ENCODE assay signal across 9 cellular contexts in genomic region chr16:81808933-81809480, GRCh38. TPM values are rescaled to one million over a fixed set of nuclear protein-coding genes. Genes with fewer than 3 reads are reported as not detected.
A peak's percentile ranks its signal among the peaks of the same experiment; 100 is the strongest.
DNase-seq lines count a peak whose midpoint lies in the region; ATAC-seq and TF ChIP-seq lines count a peak whose summit lies in the region.
"Had no signal": no experiment of that assay in that cellular context is flagged by ENCODE, and none has a peak within 500 bp of the region (broad histone marks: within the 10 kb centered on the region; RNA-seq: fewer than 3 reads in every experiment).

No MANE protein-coding gene starts in this region.

- H3K4me2 ChIP-seq in PC-3 (ENCODE audit: low read length): no peak overlapping the region

- intact Hi-C loops in PC-3 (cut with micrococcal nuclease): no loop called here

- no peak overlapping the region for H3K4me3 Mint-ChIP-seq in activated CD8-positive, alpha-beta memory T cell treated with anti-CD3 and anti-CD28 coated beads, Interleukin-2, amount 10 ng/mL, durations not matched to agents 7 days and 5 days
- no peak overlapping the region for H3K4me3 Mint-ChIP-seq in stimulated activated naive CD8-positive, alpha-beta T cell treated with anti-CD3 and anti-CD28 coated beads, Interleukin-15, Interleukin-2, amounts not matched to agents 100 ng/mL and 50 ng/mL, for 24 hours

- no peaks in the 10 kb centered on the region for H3K9me3 Mint-ChIP-seq in activated CD8-positive, alpha-beta memory T cell treated with anti-CD3 and anti-CD28 coated beads, Interleukin-2, amount 10 ng/mL, durations not matched to agents 7 days and 5 days (ENCODE audit: low read depth)
- H3K9me3 Mint-ChIP-seq in stimulated activated naive CD8-positive, alpha-beta T cell treated with anti-CD3 and anti-CD28 coated beads, Interleukin-15, Interleukin-2, amounts not matched to agents 100 ng/mL and 50 ng/mL, for 24 hours: no peaks in the 10 kb centered on the region

- H3K4me1 ChIP-seq in PC-3 (ENCODE audit: insufficient read depth, low read length): no peaks in the 10 kb centered on the region

- H3K79me2 ChIP-seq in PC-3 (ENCODE audit: low read length): no peaks in the 10 kb centered on the region

- H4K20me1 ChIP-seq in PC-3 (ENCODE audit: low read length): no peaks in the 10 kb centered on the region

- TF ChIP-seq CTCF in PC-3 (conservative IDR thresholded peaks at IDR 0.05; ENCODE audit: low read depth, low read length): no peak

- H2AFZ ChIP-seq in PC-3 (ENCODE audit: low read length): no peak overlapping the region

- no peaks in the 10 kb centered on the region for H3K9me2 ChIP-seq in PC-3 (replicated peaks; ENCODE audit: low read length)

- H3K9ac ChIP-seq in PC-3 (ENCODE audit: low read length): no peak overlapping the region

- CTCF ChIA-PET in activated CD8-positive, alpha-beta memory T cell treated with anti-CD3 and anti-CD28 coated beads, Interleukin-2, amount 10 ng/mL, durations not matched to agents 7 days and 5 days (lab: Charles Lee): interaction anchor here (0.7 to 2.5 kb wide), 8 partner anchors 9 to 78 kb away, joined by 3 to 9 read pairs (median 4); no protein-coding TSS in a partner anchor
- CTCF ChIA-PET in PC-3 (lab: Charles Lee): no interaction called here

- H3K36me3 ChIP-seq in PC-3 (ENCODE audit: low read depth, low read length): no peaks in the 10 kb centered on the region
- H3K36me3 ChIP-seq: pancreas had no signal

- ATAC-seq in activated CD8-positive, alpha-beta memory T cell treated with anti-CD3 and anti-CD28 coated beads, Interleukin-2, amount 10 ng/mL, durations not matched to agents 7 days and 5 days: peak; percentile 84
- ATAC-seq in HG02943 (IDR thresholded peaks at IDR 0.05; ENCODE audit: low read depth, unreplicated experiment) (peak; percentile 68), PC-3 (peak; percentile 35; the same call in 1 of the 2 replicates)

- no peak overlapping the region for H3K27ac ChIP-seq in PC-3 (ENCODE audit: low read length)
- H3K27ac ChIP-seq: pancreas had no signal

- no peaks in the 10 kb centered on the region for H3K9me3 ChIP-seq in PC-3 (ENCODE audit: low read length)
- H3K9me3 ChIP-seq: pancreas had no signal

- DNase-seq in activated CD8-positive, alpha-beta memory T cell treated with anti-CD3 and anti-CD28 coated beads, Interleukin-2, amount 10 ng/mL, durations not matched to agents 7 days and 5 days: peak; percentile 90
- no peak for DNase-seq in activated CD8-positive, alpha-beta memory T cell treated with anti-CD3 and anti-CD28 coated beads, Interleukin-2, amount 50 U/mL, for 4 hours
- peak; percentile 2 for DNase-seq in PC-3
- no peak for DNase-seq in NCI-H1092 (lab: John Stamatoyannopoulos, UW)
- DNase-seq in NCI-H510A (lab: John Stamatoyannopoulos, UW): no peak
- no peak for DNase-seq in G401 (ENCODE audit: low spot score)
- DNase-seq: pancreas had no signal

- H3K27ac Mint-ChIP-seq in activated CD8-positive, alpha-beta memory T cell treated with anti-CD3 and anti-CD28 coated beads, Interleukin-2, amount 10 ng/mL, durations not matched to agents 7 days and 5 days: peak overlapping the region; percentile 94
- peak overlapping the region; percentile 57 for H3K27ac Mint-ChIP-seq in stimulated activated naive CD8-positive, alpha-beta T cell treated with anti-CD3 and anti-CD28 coated beads, Interleukin-15, Interleukin-2, amounts not matched to agents 100 ng/mL and 50 ng/mL, for 24 hours

- POLR2A ChIA-PET in PC-3 (lab: Charles Lee; ENCODE audit: unreplicated experiment): no interaction called here

- H3F3A ChIP-seq in PC-3 (ENCODE audit: low read length, unreplicated experiment): no peaks in the 10 kb centered on the region

- H3K4me1 Mint-ChIP-seq in activated CD8-positive, alpha-beta memory T cell treated with anti-CD3 and anti-CD28 coated beads, Interleukin-2, amount 10 ng/mL, durations not matched to agents 7 days and 5 days: peaks cover 90% of the 10 kb centered on the region
- peaks cover 83% of the 10 kb centered on the region for H3K4me1 Mint-ChIP-seq in stimulated activated naive CD8-positive, alpha-beta T cell treated with anti-CD3 and anti-CD28 coated beads, Interleukin-15, Interleukin-2, amounts not matched to agents 100 ng/mL and 50 ng/mL, for 24 hours (ENCODE audit: low read depth)

- H3K4me3 ChIP-seq in PC-3 (ENCODE audit: low read length): no peak overlapping the region
- H3K4me3 ChIP-seq: pancreas had no signal

- no peaks in the 10 kb centered on the region for H3K27me3 Mint-ChIP-seq in activated CD8-positive, alpha-beta memory T cell treated with anti-CD3 and anti-CD28 coated beads, Interleukin-2, amount 10 ng/mL, durations not matched to agents 7 days and 5 days
- H3K27me3 Mint-ChIP-seq in stimulated activated naive CD8-positive, alpha-beta T cell treated with anti-CD3 and anti-CD28 coated beads, Interleukin-15, Interleukin-2, amounts not matched to agents 100 ng/mL and 50 ng/mL, for 24 hours: no peaks in the 10 kb centered on the region

- H3K36me3 Mint-ChIP-seq in activated CD8-positive, alpha-beta memory T cell treated with anti-CD3 and anti-CD28 coated beads, Interleukin-2, amount 10 ng/mL, durations not matched to agents 7 days and 5 days: peaks cover 49% of the 10 kb centered on the region
- H3K36me3 Mint-ChIP-seq in stimulated activated naive CD8-positive, alpha-beta T cell treated with anti-CD3 and anti-CD28 coated beads, Interleukin-15, Interleukin-2, amounts not matched to agents 100 ng/mL and 50 ng/mL, for 24 hours (ENCODE audit: low read depth): no peaks in the 10 kb centered on the region

- BruUV-seq in PC-3 (replicated peaks; lab: Mats Ljungman, UMichigan): no TSS peak

- no peaks in the 10 kb centered on the region for H3K27me3 ChIP-seq in PC-3 (ENCODE audit: low read length)
- H3K27me3 ChIP-seq: pancreas had no signal

- in situ Hi-C loops in G401 (cut with HindIII; ENCODE audit: low sequenced_read_pairs): loop anchor here (10.0 kb wide), 1 partner anchor 46 kb away; no protein-coding TSS in a partner anchor

RNA-seq across cellular contexts. Expression of gene PLCG2, which starts 29.9 kb away (rescaled TPM):
- total RNA-seq in activated CD8-positive, alpha-beta memory T cell treated with anti-CD3 and anti-CD28 coated beads, Interleukin-2, amount 10 ng/mL, durations not matched to agents 7 days and 5 days: 10 to 100 TPM; 62.5 to 80.2 TPM
- total RNA-seq in PC-3 (2014; rRNA removed): 3.5 and 5.9 TPM in 2 replicates
- total RNA-seq in G401 (2014; rRNA removed; shearing (Covaris generic)): 34.8 and 42.4 TPM in 2 replicates

Comparison
In these comparisons a context has a peak if more than half of its experiments do, and no peak if none do; other contexts are left out.
1. DNase-seq: peak in activated CD8-positive, alpha-beta memory T cell treated with anti-CD3 and anti-CD28 coated beads, Interleukin-2, amount 10 ng/mL, durations not matched to agents 7 days and 5 days (single experiment) and PC-3 (single experiment); none in activated CD8-positive, alpha-beta memory T cell treated with anti-CD3 and anti-CD28 coated beads, Interleukin-2, amount 50 U/mL, for 4 hours (single experiment), NCI-H1092 (single experiment), NCI-H510A (single experiment) and G401 (single experiment).
2. Peak in every context shown above with its lines, with median percentiles within 50 percentile points of each other: ATAC-seq.